In genomic region chr19:19488875-19489690, GRCh38 we compare ENCODE assay signal across 8 cellular contexts. TPM values are rescaled to one million over a fixed set of nuclear protein-coding genes. Genes with fewer than 3 reads are reported as not detected.
DNase-seq lines count a peak whose midpoint lies in the region; ATAC-seq and TF ChIP-seq lines count a peak whose summit lies in the region.

No MANE protein-coding gene starts in this region.

- no peak for TF ChIP-seq CTCF in body of pancreas (IDR thresholded peaks at IDR 0.05)

- H3K27me3 ChIP-seq in MG63 (no peaks in the 10 kb centered on the region), body of pancreas (no peaks in the 10 kb centered on the region), skeletal muscle satellite cell (ENCODE audit: control insufficient read depth, insufficient read depth, low read length) (no peaks in the 10 kb centered on the region)

- DNase-seq in DMS114 treated with DMSO at 0.1 percent for 48 hours (lab: John Stamatoyannopoulos, UW; ENCODE audit: unreplicated experiment) (peak; percentile 23), MG63 (peak; percentile 76), UCSD-AML1 (lab: John Stamatoyannopoulos, UW; ENCODE audit: unreplicated experiment) (peak; percentile 76), body of pancreas (peak; percentile 70 to 89 (median 76)), iPS DF 4.7 (ENCODE audit: extremely low read depth, low spot score) (peak; percentile 96), NCI-H1092 (lab: John Stamatoyannopoulos, UW) (no peak)

- H3K9ac ChIP-seq in skeletal muscle satellite cell (ENCODE audit: low read depth, low read length): peak overlapping the region; percentile 73

- no peaks in the 10 kb centered on the region for H3K9me3 ChIP-seq in MG63
- no peaks in the 10 kb centered on the region for H3K9me3 ChIP-seq in body of pancreas
- H3K9me3 ChIP-seq in skeletal muscle satellite cell (replicated peaks; ENCODE audit: low read length): no peaks in the 10 kb centered on the region

- H3K4me3 ChIP-seq in MG63: no peak overlapping the region
- H3K4me3 ChIP-seq in body of pancreas: no peak overlapping the region
- peak overlapping the region; percentile 42 for H3K4me3 ChIP-seq in skeletal muscle satellite cell (ENCODE audit: low read length)

- H3K4me2 ChIP-seq in skeletal muscle satellite cell (ENCODE audit: low read length): peak overlapping the region; percentile 55

- WGBS in body of pancreas, 2 donors: 24 to 36% methylated on average over 12 to 14 of the region's 14 CpGs

- peak in 2 of 3 donors; percentile 23 to 27 for TF ChIP-seq POLR2A in body of pancreas (IDR thresholded peaks at IDR 0.05)

- peak overlapping the region; percentile 66 to 88 (median 77) for H3K27ac ChIP-seq in body of pancreas

- H3K4me1 ChIP-seq in body of pancreas: peaks cover 55% of the 10 kb centered on the region
- H3K4me1 ChIP-seq in skeletal muscle satellite cell (ENCODE audit: control insufficient read depth, insufficient read depth, low read length): peaks cover 46% of the 10 kb centered on the region

- peaks cover 47% of the 10 kb centered on the region for H3K36me3 ChIP-seq in MG63
- peaks cover 0 to 6% of the 10 kb centered on the region in 2 donors for H3K36me3 ChIP-seq in body of pancreas (replicated peaks in 1 of 2; ENCODE audit: insufficient read depth in 1 of 2, low read depth in 2 of 2)
- H3K36me3 ChIP-seq in skeletal muscle satellite cell (ENCODE audit: insufficient read depth, low read length): peaks cover 16% of the 10 kb centered on the region

- intact Hi-C loops in body of pancreas (cut with DNase I): no loop called here

- ATAC-seq in GM21529 (IDR thresholded peaks at IDR 0.05; ENCODE audit: unreplicated experiment) (peak; percentile 54), body of pancreas (peak; percentile 74)

RNA-seq across cellular contexts. Expression of gene TSSK6, which starts 26.3 kb away (rescaled TPM):
- total RNA-seq in MG63 (2014; rRNA removed; shearing (Covaris generic); ENCODE audit: low replicate concordance): 9.0 TPM in 1 of 2 replicates, not detected in the other
- 1 to 10 TPM; 2.1 to 2.6 TPM for total RNA-seq in body of pancreas
- 1.3 and 2.0 TPM in 2 replicates for total RNA-seq in skeletal muscle satellite cell (2012; rRNA removed)

RNA-seq across cellular contexts. Expression of gene NDUFA13, which starts 26.9 kb away (rescaled TPM):
- 152 and 344 TPM in 2 replicates for total RNA-seq in MG63 (2014; rRNA removed; shearing (Covaris generic); ENCODE audit: low replicate concordance)
- total RNA-seq in body of pancreas: 10 to 100 TPM; 32.0 to 38.4 TPM
- 115 and 151 TPM in 2 replicates for total RNA-seq in skeletal muscle satellite cell (2012; rRNA removed)

RNA-seq across cellular contexts. Expression of gene YJEFN3, which starts 39.6 kb away (rescaled TPM):
- total RNA-seq in MG63 (2014; rRNA removed; shearing (Covaris generic); ENCODE audit: low replicate concordance): 3.1 and 4.8 TPM in 2 replicates
- 10 to 100 TPM in 1 of 2 donors, 1 to 10 TPM in 1; 2.6 to 11.2 TPM for total RNA-seq in body of pancreas
- total RNA-seq in skeletal muscle satellite cell (2012; rRNA removed): 0.51 and 0.66 TPM in 2 replicates

RNA-seq across cellular contexts. Expression of gene CILP2, which starts 49.0 kb away (rescaled TPM):
- 0.66 and 1.1 TPM in 2 replicates for total RNA-seq in MG63 (2014; rRNA removed; shearing (Covaris generic); ENCODE audit: low replicate concordance)
- under 1 TPM in 1 of 2 donors, not detected in 1; 0.66 TPM for total RNA-seq in body of pancreas
- 0.25 and 0.66 TPM in 2 replicates for total RNA-seq in skeletal muscle satellite cell (2012; rRNA removed)
